ENCODE assay signal across 8 cellular contexts in genomic region chr11:93741882-93742226, GRCh38. TPM values are rescaled to one million over a fixed set of nuclear protein-coding genes. Genes with fewer than 3 reads are reported as not detected.
DNase-seq lines count a peak whose midpoint lies in the region; ATAC-seq and TF ChIP-seq lines count a peak whose summit lies in the region.

No MANE protein-coding gene starts in this region.

- intact Hi-C loops in Caco-2 (cut with micrococcal nuclease; ENCODE audit: unreplicated experiment) (loop anchor here (1.0 to 2.0 kb wide), 3 partner anchors 28 to 753 kb away; partner anchors contain the start of gene MED17), activated B cell treated with CpG ODN at 0.5 μM for 24 hours (cut with micrococcal nuclease) (loop anchor here (1.0 to 2.0 kb wide), 7 partner anchors 15 to 751 kb away; partner anchors contain the start of genes ANKRD49, CEP295, MED17 and MRE11)

- peak overlapping the region; percentile 74 for H3K4me3 ChIP-seq in Caco-2 (ENCODE audit: low read depth, low read length)

- H3K27me3 Mint-ChIP-seq in Caco-2 (ENCODE audit: insufficient read depth, unreplicated experiment) (no peaks in the 10 kb centered on the region), activated B cell treated with CpG ODN at 0.5 μM for 24 hours (no peaks in the 10 kb centered on the region), osteocyte (ENCODE audit: unreplicated experiment) (no peaks in the 10 kb centered on the region)

- DNase-seq in Caco-2 (peak; percentile 87 to 88), HuH-7 (ENCODE audit: low spot score) (peak; percentile 71), activated B cell treated with CpG ODN at 0.5 μM for 24 hours (no peak), germinal center (ENCODE audit: low spot score) (peak; percentile 53), osteocyte (ENCODE audit: extremely low spot score, unreplicated experiment) (no peak), NCI-H1436 treated with DMSO at 0.1 percent for 48 hours (lab: John Stamatoyannopoulos, UW) (no peak), EL (no peak)

- H3K4me1 ChIP-seq in Caco-2: peaks cover 48% of the 10 kb centered on the region

- no peaks in the 10 kb centered on the region for H3K27me3 ChIP-seq in Caco-2 (replicated peaks; ENCODE audit: control insufficient read depth, insufficient read depth, low read length)

- H3K27ac Mint-ChIP-seq in Caco-2 (ENCODE audit: unreplicated experiment) (peak overlapping the region; percentile 98), activated B cell treated with CpG ODN at 0.5 μM for 24 hours (peak overlapping the region; percentile 100), osteocyte (ENCODE audit: unreplicated experiment) (peak overlapping the region; percentile 99)

- POLR2A ChIA-PET in Caco-2 (lab: Charles Lee) (interaction anchor here (0.6 to 3.9 kb wide), 19 partner anchors 9 to 1348 kb away, joined by 3 to 130 read pairs (median 4); partner anchors contain the start of genes CEP295, ENDOD1, MED17 and PANX1), activated B cell treated with CpG ODN at 0.5 μM for 24 hours (lab: Charles Lee) (interaction anchor here (0.6 to 7.0 kb wide), 26 partner anchors 9 to 1511 kb away, joined by 3 to 148 read pairs (median 6); partner anchors contain the start of genes ANKRD49, CEP295, MED17 and MRE11)

- H3K4me3 Mint-ChIP-seq in Caco-2 (ENCODE audit: unreplicated experiment) (peak overlapping the region; percentile 89), activated B cell treated with CpG ODN at 0.5 μM for 24 hours (peak overlapping the region; percentile 100), osteocyte (ENCODE audit: unreplicated experiment) (peak overlapping the region; percentile 99)

- CTCF ChIA-PET in Caco-2 (lab: Charles Lee): interaction anchor here (0.6 to 3.6 kb wide), 3 partner anchors 25 to 108 kb away, joined by 3 to 57 read pairs (median 3); partner anchors contain the start of genes MED17 and VSTM5
- CTCF ChIA-PET in activated B cell treated with CpG ODN at 0.5 μM for 24 hours (lab: Charles Lee): interaction anchor here (1.4 to 2.9 kb wide), 2 partner anchors 40 to 42 kb away, joined by 6 to 20 read pairs; partner anchors contain the start of gene MED17

- no peaks in the 10 kb centered on the region for H3K9me3 ChIP-seq in Caco-2

- BruUV-seq in Caco-2 (replicated peaks; lab: Mats Ljungman, UMichigan): TSS peak; percentile 81

- H3K36me3 Mint-ChIP-seq in Caco-2 (ENCODE audit: insufficient read depth, unreplicated experiment) (peaks cover 56% of the 10 kb centered on the region), activated B cell treated with CpG ODN at 0.5 μM for 24 hours (ENCODE audit: low read depth) (peaks cover 58% of the 10 kb centered on the region), osteocyte (ENCODE audit: unreplicated experiment) (peaks cover 28% of the 10 kb centered on the region)

- no peak for TF ChIP-seq CTCF in Caco-2 (IDR thresholded peaks at IDR 0.05; ENCODE audit: insufficient read depth in 1 of 2, low read depth in 1 of 2, low read length in 1 of 2, severe bottlenecking in 1 of 2, unreplicated experiment in 1 of 2)
- TF ChIP-seq CTCF in activated B cell treated with CpG ODN at 0.5 μM for 24 hours (IDR thresholded peaks at IDR 0.05): no peak
- TF ChIP-seq CTCF in osteocyte (IDR thresholded peaks at IDR 0.05): no peak

- peaks cover 56% of the 10 kb centered on the region for H3K4me1 Mint-ChIP-seq in Caco-2 (ENCODE audit: low read depth, unreplicated experiment)
- peaks cover 54% of the 10 kb centered on the region for H3K4me1 Mint-ChIP-seq in activated B cell treated with CpG ODN at 0.5 μM for 24 hours
- peaks cover 47% of the 10 kb centered on the region for H3K4me1 Mint-ChIP-seq in osteocyte (ENCODE audit: unreplicated experiment)

- ATAC-seq in GM21360 (IDR thresholded peaks at IDR 0.05; ENCODE audit: unreplicated experiment) (peak; percentile 8), activated B cell treated with CpG ODN at 0.5 μM for 24 hours (ENCODE audit: low read depth) (no peak)

- H3K36me3 ChIP-seq in Caco-2 (ENCODE audit: control insufficient read depth, insufficient read depth, low read length): peaks cover 13% of the 10 kb centered on the region

- H3K9me3 Mint-ChIP-seq in Caco-2 (ENCODE audit: unreplicated experiment) (no peaks in the 10 kb centered on the region), activated B cell treated with CpG ODN at 0.5 μM for 24 hours (no peaks in the 10 kb centered on the region), osteocyte (ENCODE audit: unreplicated experiment) (no peaks in the 10 kb centered on the region)

RNA-seq across cellular contexts. Expression of gene C11orf54, which starts 0.4 kb away (rescaled TPM):
- total RNA-seq in Caco-2 (2022) (20.7 and 21.5 TPM in 2 replicates), activated B cell treated with CpG ODN at 0.5 μM for 24 hours (23.7 and 30.1 TPM in 2 replicates), osteocyte (23.5 and 25.2 TPM in 2 replicates)

RNA-seq across cellular contexts. Expression of gene TAF1D, which starts 0.6 kb away (rescaled TPM):
- total RNA-seq in Caco-2 (2022) (354 and 376 TPM in 2 replicates), activated B cell treated with CpG ODN at 0.5 μM for 24 hours (258 and 315 TPM in 2 replicates), osteocyte (82.6 and 84.2 TPM in 2 replicates)

RNA-seq across cellular contexts. Expression of gene MED17, which starts 42.2 kb away (rescaled TPM):
- total RNA-seq in Caco-2 (2022) (54.0 and 63.5 TPM in 2 replicates), activated B cell treated with CpG ODN at 0.5 μM for 24 hours (47.9 and 55.2 TPM in 2 replicates), osteocyte (30.9 and 37.8 TPM in 2 replicates)

Comparison
In these comparisons a context has a peak if more than half of its experiments do, and no peak if none do; other contexts are left out.
1. DNase-seq: peak in Caco-2 (2 of 2), HuH-7 (single experiment) and germinal center (single experiment); none in activated B cell treated with CpG ODN at 0.5 μM for 24 hours (single experiment), osteocyte (single experiment), NCI-H1436 treated with DMSO at 0.1 percent for 48 hours (single experiment) and EL (single experiment).
2. Peak in every context shown above with its lines, with median percentiles within 50 percentile points of each other: H3K27ac Mint-ChIP-seq and H3K4me3 Mint-ChIP-seq.